ENCODE assay signal across 31 cellular contexts in genomic region chr16:62709856-62710255, GRCh38.
"Had no signal": no experiment of that assay in that cellular context is flagged by ENCODE, and none has a peak within 500 bp of the region (broad histone marks: within the 10 kb centered on the region; RNA-seq: fewer than 3 reads in every experiment).

No MANE protein-coding gene starts in this region.

- H3K27ac Mint-ChIP-seq: activated CD8-positive, alpha-beta T cell treated with anti-CD3 and anti-CD28 coated beads for 36 hours; activated naive CD8-positive, alpha-beta T cell treated with anti-CD3 and anti-CD28 coated beads for 36 hours; activated T-cell treated with anti-CD3 and anti-CD28 coated beads, Interleukin-2, amount 50 U/mL, for 72 hours; activated T-helper 17 cell treated with anti-CD3 and anti-CD28 coated beads, Interleukin-2, amount 50 U/mL, for 72 hours had no signal

- H3K36me3 Mint-ChIP-seq: activated naive CD8-positive, alpha-beta T cell treated with anti-CD3 and anti-CD28 coated beads for 36 hours had no signal

- DNase-seq: activated CD4-positive, alpha-beta T cell treated with anti-CD3 and anti-CD28 coated beads for 1 hour; activated CD4-positive, alpha-beta T cell treated with anti-CD3 and anti-CD28 coated beads for 48 hours; activated CD4-positive, CD25-positive, alpha-beta regulatory T cell; activated CD8-positive, alpha-beta T cell treated with anti-CD3 and anti-CD28 coated beads for 36 hours; activated effector memory CD4-positive, alpha-beta T cell treated with anti-CD3 and anti-CD28 coated beads, Interleukin-2, amount 50 U/mL, for 16 hours; activated naive CD4-positive, alpha-beta T cell; activated naive CD4-positive, alpha-beta T cell treated with anti-CD3 and anti-CD28 coated beads, Interleukin-2, amount 50 U/mL, for 16 hours; activated naive CD8-positive, alpha-beta T cell treated with anti-CD3 and anti-CD28 coated beads for 36 hours; activated T-cell treated with anti-CD3 and anti-CD28 coated beads, Interleukin-2, amount 50 U/mL, for 1 hour; activated T-cell treated with anti-CD3 and anti-CD28 coated beads, Interleukin-2, amount 50 U/mL, for 72 hours; amniotic stem cell; aorta; brain microvascular endothelial cell; central memory CD4-positive, alpha-beta T cell; MM.1S; MV-4-11; NCI-H1092; NCI-H1436 treated with DMSO at 0.1 percent for 48 hours; NCI-H1694 treated with DMSO at 0.1 percent for 48 hours; NCI-H2029; NCI-H345; NCI-H524 treated with DMSO at 0.1 percent for 48 hours; NCI-H748 treated with DMSO at 0.1 percent for 48 hours; NK-92 treated with Interleukin-12 subunit alpha and Interleukin-12 subunit beta, amount 100 ng/mL, for 24 hours; PC-3; Peyer's patch; RPMI8226; SHP77 treated with DMSO at 0.1 percent for 48 hours; T1000; WERI-Rb-1 had no signal

- H3K4me1 Mint-ChIP-seq: activated naive CD8-positive, alpha-beta T cell treated with anti-CD3 and anti-CD28 coated beads for 36 hours; activated T-helper 17 cell treated with anti-CD3 and anti-CD28 coated beads, Interleukin-2, amount 50 U/mL, for 72 hours had no signal

- ATAC-seq: activated CD8-positive, alpha-beta T cell treated with anti-CD3 and anti-CD28 coated beads for 36 hours; activated T-cell treated with anti-CD3 and anti-CD28 coated beads, Interleukin-2, amount 50 U/mL, for 72 hours; activated T-helper 17 cell treated with anti-CD3 and anti-CD28 coated beads, Interleukin-2, amount 50 U/mL, for 72 hours; PC-3 had no signal

- H3K27me3 Mint-ChIP-seq: activated CD8-positive, alpha-beta T cell treated with anti-CD3 and anti-CD28 coated beads for 36 hours; activated naive CD8-positive, alpha-beta T cell treated with anti-CD3 and anti-CD28 coated beads for 36 hours; activated T-helper 17 cell treated with anti-CD3 and anti-CD28 coated beads, Interleukin-2, amount 50 U/mL, for 72 hours had no signal

- H3K4me3 Mint-ChIP-seq: activated CD8-positive, alpha-beta T cell treated with anti-CD3 and anti-CD28 coated beads for 36 hours; activated naive CD8-positive, alpha-beta T cell treated with anti-CD3 and anti-CD28 coated beads for 36 hours; activated T-cell treated with anti-CD3 and anti-CD28 coated beads, Interleukin-2, amount 50 U/mL, for 72 hours; activated T-helper 17 cell treated with anti-CD3 and anti-CD28 coated beads, Interleukin-2, amount 50 U/mL, for 72 hours had no signal
